16 cellular contexts compared by ENCODE assay signal in genomic region chr3:196677353-196677752, GRCh38.
"Had no signal": no experiment of that assay in that cellular context is flagged by ENCODE, and none has a peak within 500 bp of the region (broad histone marks: within the 10 kb centered on the region; RNA-seq: fewer than 3 reads in every experiment).

No MANE protein-coding gene starts in this region.

- H3K4me1 ChIP-seq: foreskin keratinocyte, psoas muscle, right lobe of liver, tibial nerve had no signal

- H3K4me1 Mint-ChIP-seq: nephron progenitor cell had no signal

- H3K27me3 Mint-ChIP-seq: naive thymus-derived CD4-positive, alpha-beta T cell; stimulated activated naive B cell treated with anti-CD40 and anti-IgM and Interleukin-4, amounts not matched to agents 10 μg/mL and 1 μg/mL and 100 μg/mL, for 72 hours; stimulated activated naive CD8-positive, alpha-beta T cell treated with anti-CD3 and anti-CD28 coated beads, Interleukin-15, amount 100 ng/mL, for 72 hours had no signal

- DNase-seq: dermis blood vessel endothelial cell; erythroblast; foreskin keratinocyte; kidney; left cardiac atrium; left ventricle myocardium superior; naive thymus-derived CD4-positive, alpha-beta T cell; nephron progenitor cell; psoas muscle; retina; right lobe of liver; stimulated activated CD4-positive, alpha-beta T cell treated with anti-CD3 and anti-CD28 coated beads, Interleukin-4, amount 100 ng/mL, for 24 hours; stimulated activated naive B cell treated with anti-CD40 and anti-IgM and Interleukin-4, amounts not matched to agents 10 μg/mL and 1 μg/mL and 100 μg/mL, for 72 hours; stimulated activated naive CD8-positive, alpha-beta T cell treated with anti-CD3 and anti-CD28 coated beads, Interleukin-15, amount 100 ng/mL, for 72 hours; testis had no signal

- H3K9me3 Mint-ChIP-seq: stimulated activated naive CD8-positive, alpha-beta T cell treated with anti-CD3 and anti-CD28 coated beads, Interleukin-15, amount 100 ng/mL, for 72 hours had no signal

- H3K4me3 Mint-ChIP-seq: nephron progenitor cell; stimulated activated naive B cell treated with anti-CD40 and anti-IgM and Interleukin-4, amounts not matched to agents 10 μg/mL and 1 μg/mL and 100 μg/mL, for 72 hours; stimulated activated naive CD8-positive, alpha-beta T cell treated with anti-CD3 and anti-CD28 coated beads, Interleukin-15, amount 100 ng/mL, for 72 hours had no signal

- H3K27ac ChIP-seq: foreskin keratinocyte, psoas muscle, right lobe of liver, testis, tibial nerve had no signal

- H3K27me3 ChIP-seq: right lobe of liver, testis had no signal

- H3K4me3 ChIP-seq: psoas muscle, right lobe of liver, testis, tibial nerve had no signal

- H3K9me3 ChIP-seq: psoas muscle, right lobe of liver, testis, tibial nerve had no signal

- H3K36me3 ChIP-seq: right lobe of liver, tibial nerve had no signal

- H3K27ac Mint-ChIP-seq: nephron progenitor cell had no signal
